9 cellular contexts compared by ENCODE assay signal in the genomic region with DNA sequence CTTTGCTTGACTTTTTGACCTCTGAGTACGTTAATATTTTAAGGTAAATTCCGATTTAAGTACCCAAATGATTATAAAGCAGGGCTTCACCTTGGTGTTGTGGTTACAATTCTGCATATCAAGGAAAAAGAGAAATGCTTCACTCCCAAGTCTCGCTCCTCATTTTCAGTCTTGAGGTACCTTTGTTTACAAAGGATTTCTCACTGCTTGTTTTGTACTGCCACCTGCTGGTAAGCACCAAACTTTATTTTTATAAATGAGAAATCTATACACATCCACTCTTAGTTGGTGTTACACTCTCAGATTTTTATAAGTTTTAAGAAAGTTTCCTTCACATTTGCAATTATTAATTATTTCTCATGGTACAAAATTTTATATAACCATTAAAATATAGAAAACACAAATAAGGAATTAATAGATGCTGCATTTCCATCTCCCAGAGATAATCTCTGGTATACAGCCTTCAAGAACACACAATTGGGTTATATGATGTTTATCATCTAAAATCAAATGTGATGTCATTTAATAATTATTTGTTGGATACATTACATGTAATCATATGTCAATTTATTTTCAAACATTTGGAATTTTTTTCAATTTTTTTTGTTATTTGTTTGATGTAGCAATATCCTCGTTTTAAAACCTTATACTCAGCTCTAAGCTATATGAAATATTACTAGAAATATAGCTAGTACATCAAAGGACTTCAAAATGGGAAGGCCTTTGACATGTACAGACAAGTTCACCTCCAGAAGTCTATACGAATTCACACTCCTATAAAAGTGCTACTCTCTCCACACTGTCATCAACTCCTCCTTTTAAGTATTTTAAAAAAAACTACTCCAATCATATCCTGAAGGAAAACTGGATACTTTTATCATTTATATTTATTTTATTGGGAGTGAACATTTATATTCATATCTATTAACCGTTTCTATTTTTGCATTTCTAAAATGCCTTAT.
DNase-seq lines count a peak whose midpoint lies in the region; ATAC-seq and TF ChIP-seq lines count a peak whose summit lies in the region.
"Had no signal": no experiment of that assay in that cellular context is flagged by ENCODE, and none has a peak within 500 bp of the region (broad histone marks: within the 10 kb centered on the region; RNA-seq: fewer than 3 reads in every experiment).

No MANE protein-coding gene starts in this region.

- H3K27me3 Mint-ChIP-seq in CD4-positive, alpha-beta memory T cell = no peaks in the 10 kb centered on the region
- H3K27me3 Mint-ChIP-seq in activated T-cell treated with anti-CD3 and anti-CD28 coated beads, Interleukin-2, amount 50 U/mL, for 4 hours (ENCODE audit: low read depth) = peaks cover 1% of the 10 kb centered on the region
- H3K27me3 Mint-ChIP-seq in T-helper 17 cell = peaks cover 7% of the 10 kb centered on the region

- H3K36me3 Mint-ChIP-seq in CD4-positive, alpha-beta memory T cell = no peaks in the 10 kb centered on the region
- no peaks in the 10 kb centered on the region for H3K36me3 Mint-ChIP-seq in activated T-cell treated with anti-CD3 and anti-CD28 coated beads, Interleukin-2, amount 50 U/mL, for 4 hours (ENCODE audit: insufficient read depth)
- H3K36me3 Mint-ChIP-seq in T-helper 17 cell (ENCODE audit: low read depth) = peaks cover 2% of the 10 kb centered on the region

- peak in 3 of 5 donors; percentile 8 to 20 (median 16) for DNase-seq in CD4-positive, alpha-beta memory T cell
- DNase-seq in Karpas-422 = peak; percentile 73
- peak; percentile 74 for DNase-seq in SK-MEL-5 (ENCODE audit: low read depth, low spot score)
- DNase-seq in fibroblast of peridontal ligament (ENCODE audit: extremely low read depth) = peak; percentile 63
- DNase-seq in retinal pigment epithelial cell (ENCODE audit: low read depth) = peak; percentile 19
- DNase-seq in activated T-cell treated with anti-CD3 and anti-CD28 coated beads, Interleukin-2, amount 50 U/mL, for 4 hours = no peak
- DNase-seq in T-helper 17 cell = no peak

- no peaks in the 10 kb centered on the region for H3K9me3 Mint-ChIP-seq in CD4-positive, alpha-beta memory T cell
- no peaks in the 10 kb centered on the region for H3K9me3 Mint-ChIP-seq in activated T-cell treated with anti-CD3 and anti-CD28 coated beads, Interleukin-2, amount 50 U/mL, for 4 hours

- ATAC-seq in GM19043 (IDR thresholded peaks at IDR 0.05; ENCODE audit: low read depth, unreplicated experiment) (peak; percentile 58), T-helper 17 cell (no peak)
- no peak for ATAC-seq in activated T-cell treated with anti-CD3 and anti-CD28 coated beads, Interleukin-2, amount 50 U/mL, for 4 hours

- no peak overlapping the region for H3K27ac ChIP-seq in CD4-positive, alpha-beta memory T cell (ENCODE audit: low read depth, low read length)
- H3K27ac ChIP-seq in Karpas-422 (ENCODE audit: low read length) = no peak overlapping the region
- H3K27ac ChIP-seq: neutrophil had no signal

- H3K27me3 ChIP-seq in CD4-positive, alpha-beta memory T cell (ENCODE audit: insufficient read depth, low read length) = no peaks in the 10 kb centered on the region
- H3K27me3 ChIP-seq in Karpas-422 (ENCODE audit: low read length) = no peaks in the 10 kb centered on the region
- H3K27me3 ChIP-seq: neutrophil had no signal

- TF ChIP-seq CTCF in retinal pigment epithelial cell (conservative IDR thresholded peaks at IDR 0.05; ENCODE audit: low read depth, low read length) = peak; percentile 73

- H3K4me1 ChIP-seq in CD4-positive, alpha-beta memory T cell (ENCODE audit: insufficient read depth, low read length) = no peaks in the 10 kb centered on the region
- H3K4me1 ChIP-seq in Karpas-422 (ENCODE audit: low read length) = no peaks in the 10 kb centered on the region

- H4K20me1 ChIP-seq in Karpas-422 (ENCODE audit: insufficient read depth, low read depth, low read length) = no peaks in the 10 kb centered on the region

- in situ Hi-C loops in SK-MEL-5 (cut with HindIII; ENCODE audit: low pct_unique_long_range_greater_than_20kb, low sequenced_read_pairs) = loop anchor here (25.0 kb wide), 1 partner anchor 231 kb away; no protein-coding TSS in a partner anchor

- H3K9me3 ChIP-seq in CD4-positive, alpha-beta memory T cell (ENCODE audit: control insufficient read depth in 1 of 2, low read length in 2 of 2) = no peaks in the 10 kb centered on the region
- H3K9me3 ChIP-seq in Karpas-422 (ENCODE audit: low read length) = no peaks in the 10 kb centered on the region
- no peaks in the 10 kb centered on the region for H3K9me3 ChIP-seq in T-helper 17 cell (ENCODE audit: control insufficient read depth, low read length, poor library complexity, severe bottlenecking)
- H3K9me3 ChIP-seq: neutrophil had no signal

- intact Hi-C loops in CD4-positive, alpha-beta memory T cell (cut with micrococcal nuclease) = no loop called here

- no peaks in the 10 kb centered on the region for H3K36me3 ChIP-seq in CD4-positive, alpha-beta memory T cell (ENCODE audit: insufficient read depth, low read length)
- H3K36me3 ChIP-seq in Karpas-422 (ENCODE audit: insufficient read depth, low read length) = no peaks in the 10 kb centered on the region
- H3K36me3 ChIP-seq: neutrophil had no signal

- CTCF ChIA-PET in CD4-positive, alpha-beta memory T cell (lab: Charles Lee; ENCODE audit: partially characterized antibody) = interaction anchor here (1.2 to 1.4 kb wide), 2 partner anchors 11 to 30 kb away, joined by 3 read pairs; no protein-coding TSS in a partner anchor

- H3K4me2 ChIP-seq in Karpas-422 (ENCODE audit: low read depth, low read length, poor library complexity, severe bottlenecking) = no peak overlapping the region

- H3K4me1 Mint-ChIP-seq in CD4-positive, alpha-beta memory T cell = peaks cover 0 to 3% (median 0%) of the 10 kb centered on the region in 4 donors
- no peaks in the 10 kb centered on the region for H3K4me1 Mint-ChIP-seq in activated T-cell treated with anti-CD3 and anti-CD28 coated beads, Interleukin-2, amount 50 U/mL, for 4 hours (ENCODE audit: low read depth)
- peaks cover 2% of the 10 kb centered on the region for H3K4me1 Mint-ChIP-seq in T-helper 17 cell

- H3K9ac ChIP-seq in Karpas-422 (ENCODE audit: low read length) = no peak overlapping the region

- no peaks in the 10 kb centered on the region for H3K79me2 ChIP-seq in Karpas-422 (ENCODE audit: low read length)

- no peak overlapping the region for H3K4me3 Mint-ChIP-seq in CD4-positive, alpha-beta memory T cell
- H3K4me3 Mint-ChIP-seq in activated T-cell treated with anti-CD3 and anti-CD28 coated beads, Interleukin-2, amount 50 U/mL, for 4 hours = no peak overlapping the region
- no peak overlapping the region for H3K4me3 Mint-ChIP-seq in T-helper 17 cell

- POLR2A ChIA-PET in CD4-positive, alpha-beta memory T cell (lab: Charles Lee; ENCODE audit: partially characterized antibody) = no interaction called here

- no peak overlapping the region for H3K27ac Mint-ChIP-seq in CD4-positive, alpha-beta memory T cell
- H3K27ac Mint-ChIP-seq in T-helper 17 cell = no peak overlapping the region

- no peak overlapping the region for H3K4me3 ChIP-seq in CD4-positive, alpha-beta memory T cell (ENCODE audit: low read length in 2 of 2)
- no peak overlapping the region for H3K4me3 ChIP-seq in Karpas-422 (ENCODE audit: low read length)
- H3K4me3 ChIP-seq in retinal pigment epithelial cell (ENCODE audit: low read length) = no peak overlapping the region

- no peaks in the 10 kb centered on the region for H3K9me2 ChIP-seq in Karpas-422 (replicated peaks; ENCODE audit: insufficient read depth, low read length)

- H2AFZ ChIP-seq in Karpas-422 (ENCODE audit: low read length) = no peak overlapping the region

Comparison
In these comparisons a context has a peak if more than half of its experiments do, and no peak if none do; other contexts are left out.
1. DNase-seq: peak in CD4-positive, alpha-beta memory T cell (3 of 5), Karpas-422 (single experiment), SK-MEL-5 (single experiment), fibroblast of peridontal ligament (single experiment) and retinal pigment epithelial cell (single experiment); none in activated T-cell treated with anti-CD3 and anti-CD28 coated beads, Interleukin-2, amount 50 U/mL, for 4 hours (single experiment) and T-helper 17 cell (0 of 3).